In genomic region chr12:123268850-123269249, GRCh38 we compare ENCODE assay signal across 8 cellular contexts. TPM values are rescaled to one million over a fixed set of nuclear protein-coding genes. Genes with fewer than 3 reads are reported as not detected.
A peak's percentile ranks its signal among the peaks of the same experiment; 100 is the strongest.
DNase-seq lines count a peak whose midpoint lies in the region; ATAC-seq and TF ChIP-seq lines count a peak whose summit lies in the region.

No MANE protein-coding gene starts in this region.

- peaks cover 25% of the 10 kb centered on the region for H3K4me1 Mint-ChIP-seq in stimulated activated naive CD8-positive, alpha-beta T cell treated with anti-CD3 and anti-CD28 coated beads, Interleukin-15, Interleukin-2, amounts not matched to agents 100 ng/mL and 50 ng/mL, for 24 hours (ENCODE audit: low read depth)
- H3K4me1 Mint-ChIP-seq in nephron progenitor cell, result peaks cover 56% of the 10 kb centered on the region
- peaks cover 7% of the 10 kb centered on the region for H3K4me1 Mint-ChIP-seq in T-helper 17 cell

- peaks cover 7% of the 10 kb centered on the region for H3K36me3 Mint-ChIP-seq in stimulated activated naive CD8-positive, alpha-beta T cell treated with anti-CD3 and anti-CD28 coated beads, Interleukin-15, Interleukin-2, amounts not matched to agents 100 ng/mL and 50 ng/mL, for 24 hours (ENCODE audit: low read depth)
- H3K36me3 Mint-ChIP-seq in nephron progenitor cell (ENCODE audit: low read depth) (peaks cover 26% of the 10 kb centered on the region), T-helper 17 cell (ENCODE audit: low read depth) (no peaks in the 10 kb centered on the region)

- in situ Hi-C loops in GM13976 (cut with MboI; ENCODE audit: low sequenced_read_pairs, unreplicated experiment), result loop anchor here (10.0 kb wide), 1 partner anchor 326 kb away; no protein-coding TSS in a partner anchor

- H3K27me3 Mint-ChIP-seq in stimulated activated naive CD8-positive, alpha-beta T cell treated with anti-CD3 and anti-CD28 coated beads, Interleukin-15, Interleukin-2, amounts not matched to agents 100 ng/mL and 50 ng/mL, for 24 hours, result no peaks in the 10 kb centered on the region
- H3K27me3 Mint-ChIP-seq in nephron progenitor cell (ENCODE audit: low read depth, poor library complexity) (peaks cover 4% of the 10 kb centered on the region), T-helper 17 cell (no peaks in the 10 kb centered on the region)

- H3K9me3 Mint-ChIP-seq in stimulated activated naive CD8-positive, alpha-beta T cell treated with anti-CD3 and anti-CD28 coated beads, Interleukin-15, Interleukin-2, amounts not matched to agents 100 ng/mL and 50 ng/mL, for 24 hours, result no peaks in the 10 kb centered on the region
- H3K9me3 Mint-ChIP-seq in nephron progenitor cell, result no peaks in the 10 kb centered on the region

- peak overlapping the region; percentile 80 for H3K4me3 ChIP-seq in coronary artery

- H3K4me3 Mint-ChIP-seq in stimulated activated naive CD8-positive, alpha-beta T cell treated with anti-CD3 and anti-CD28 coated beads, Interleukin-15, Interleukin-2, amounts not matched to agents 100 ng/mL and 50 ng/mL, for 24 hours, result peak overlapping the region; percentile 90
- H3K4me3 Mint-ChIP-seq in nephron progenitor cell, result peak overlapping the region; percentile 91
- no peak overlapping the region for H3K4me3 Mint-ChIP-seq in T-helper 17 cell

- no peak for DNase-seq in stimulated activated naive CD8-positive, alpha-beta T cell treated with anti-CD3 and anti-CD28 coated beads, Interleukin-15, Interleukin-2, amounts not matched to agents 100 U/mL and 50 U/mL, for 24 hours
- no peak for DNase-seq in coronary artery (ENCODE audit: low spot score)
- no peak for DNase-seq in nephron progenitor cell
- no peak for DNase-seq in GM13976 (ENCODE audit: low spot score)
- no peak for DNase-seq in T-helper 17 cell

- peak overlapping the region; percentile 75 for H3K27ac Mint-ChIP-seq in stimulated activated naive CD8-positive, alpha-beta T cell treated with anti-CD3 and anti-CD28 coated beads, Interleukin-15, Interleukin-2, amounts not matched to agents 100 ng/mL and 50 ng/mL, for 24 hours
- peak overlapping the region; percentile 75 for H3K27ac Mint-ChIP-seq in nephron progenitor cell
- H3K27ac Mint-ChIP-seq in T-helper 17 cell, result no peak overlapping the region

- no peaks in the 10 kb centered on the region for H3K9me3 ChIP-seq in T-helper 17 cell (ENCODE audit: control insufficient read depth, low read length, poor library complexity, severe bottlenecking)

- H3K27ac ChIP-seq in coronary artery, result peak overlapping the region; percentile 82 to 95

- no peak for TF ChIP-seq CTCF in coronary artery (IDR thresholded peaks at IDR 0.05)
- no peak for TF ChIP-seq CTCF in nephron progenitor cell (IDR thresholded peaks at IDR 0.05)
- no peak for TF ChIP-seq CTCF in GM13976 (IDR thresholded peaks at IDR 0.05; ENCODE audit: borderline replicate concordance, control extremely low read depth, extremely low read depth, insufficient read depth, missing control alignments)

- ATAC-seq in stimulated activated naive CD8-positive, alpha-beta T cell treated with anti-CD3 and anti-CD28 coated beads, Interleukin-15, Interleukin-2, amounts not matched to agents 100 U/mL and 50 U/mL, for 24 hours, result no peak
- ATAC-seq in esophagus mucosa (no peak), T-helper 17 cell (no peak), GM21717 (IDR thresholded peaks at IDR 0.05; ENCODE audit: unreplicated experiment) (no peak)

RNA-seq across cellular contexts. Expression of gene CDK2AP1, which starts 2.8 kb away (rescaled TPM):
- total RNA-seq in esophagus mucosa (109 TPM), T-helper 17 cell (10 to 100 TPM in 1 of 2 donors, 1 to 10 TPM in 1; 6.3 to 21.4 TPM)

RNA-seq across cellular contexts. Expression of gene MTRFR, which starts 35.6 kb away (rescaled TPM):
- total RNA-seq in esophagus mucosa (7.7 TPM), T-helper 17 cell (10 to 100 TPM; 23.2 to 24.5 TPM)

RNA-seq across cellular contexts. Expression of gene MPHOSPH9, which starts 35.9 kb away (rescaled TPM):
- 13.0 TPM for total RNA-seq in esophagus mucosa
- total RNA-seq in T-helper 17 cell, result 10 to 100 TPM; 57.7 to 68.3 TPM
